In the genomic region with DNA sequence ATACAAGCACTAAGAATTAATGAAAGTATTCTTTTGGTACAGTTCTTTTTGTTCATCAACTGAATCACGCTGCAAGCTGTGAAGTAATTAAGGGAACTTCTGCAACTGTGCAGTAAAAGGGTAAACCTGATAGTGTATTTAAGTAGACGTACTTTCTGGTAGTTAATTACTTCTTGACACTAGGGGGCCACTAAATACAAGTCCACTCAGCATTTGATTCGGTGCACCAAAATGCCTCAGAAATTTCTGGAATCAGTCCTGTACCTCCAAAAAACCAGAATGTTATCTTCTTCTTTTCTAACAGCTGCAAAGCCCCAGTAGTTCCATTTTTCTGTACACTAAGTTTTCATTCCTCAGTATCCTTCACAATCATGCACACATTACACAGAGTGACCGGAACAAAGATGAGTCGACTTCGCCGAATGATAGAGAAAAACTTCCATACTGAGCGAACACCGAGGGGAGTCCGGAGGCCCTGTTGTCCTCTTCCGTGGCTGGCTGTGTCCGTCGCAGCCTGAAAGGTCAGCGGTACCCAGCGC, we compare ENCODE assay signal across 8 cellular contexts. TPM values are rescaled to one million over a fixed set of nuclear protein-coding genes. Genes with fewer than 3 reads are reported as not detected.
A peak's percentile ranks its signal among the peaks of the same experiment; 100 is the strongest.
DNase-seq lines count a peak whose midpoint lies in the region; ATAC-seq and TF ChIP-seq lines count a peak whose summit lies in the region.

No MANE protein-coding gene starts in this region.

- peak overlapping the region; percentile 89 for H3K18ac ChIP-seq in trophoblast cell (ENCODE audit: low read length)

- H3K27ac ChIP-seq in ACC112 (ENCODE audit: low read depth, low read length) (0 out of 2 replicates have a peak overlapping the region, but pooled peaks have one; percentile 8), trophoblast cell (ENCODE audit: low read depth, low read length) (peak overlapping the region; percentile 81)

- peak overlapping the region; percentile 68 for H4K91ac ChIP-seq in trophoblast cell (ENCODE audit: low read depth, low read length)

- H3K4me1 Mint-ChIP-seq in activated T-helper 1 cell treated with anti-CD3 and anti-CD28 coated beads, Interleukin-12 subunit alpha, Interleukin-12 subunit beta, Interleukin-2, Interleukin-4 antibody, amounts not matched to agents 30 ng/mL and 10 ng/mL and 1 ng/mL, durations not matched to agents 14 hours and 24 hours and 36 hours (ENCODE audit: low read depth): peaks cover 23% of the 10 kb centered on the region

- H4K8ac ChIP-seq in trophoblast cell (ENCODE audit: low read depth, low read length): peak overlapping the region; percentile 99

- peak overlapping the region; percentile 92 for H3K14ac ChIP-seq in trophoblast cell (ENCODE audit: low read length)

- peak overlapping the region; percentile 67 for H3K4me2 ChIP-seq in trophoblast cell (ENCODE audit: low read length)

- peaks cover 6% of the 10 kb centered on the region for H3K79me1 ChIP-seq in trophoblast cell (ENCODE audit: low read length)

- H3K4me3 ChIP-seq in ACC112 (ENCODE audit: low read depth, low read length) (peak overlapping the region; percentile 93), GM12865 (ENCODE audit: low read depth, low read length) (peak overlapping the region; percentile 94), trophoblast cell (ENCODE audit: low read depth, low read length) (peak overlapping the region; percentile 98)

- H3K9ac ChIP-seq in trophoblast cell (ENCODE audit: low read length): peak overlapping the region; percentile 76

- ATAC-seq in HG02759 (IDR thresholded peaks at IDR 0.05; ENCODE audit: unreplicated experiment): peak; percentile 33

- H2BK5ac ChIP-seq in trophoblast cell (ENCODE audit: low read depth, low read length, poor library complexity): peak overlapping the region; percentile 71

- H3K27ac Mint-ChIP-seq in activated T-helper 1 cell treated with anti-CD3 and anti-CD28 coated beads, Interleukin-12 subunit alpha, Interleukin-12 subunit beta, Interleukin-2, Interleukin-4 antibody, amounts not matched to agents 30 ng/mL and 10 ng/mL and 1 ng/mL, durations not matched to agents 14 hours and 24 hours and 36 hours: peak overlapping the region; percentile 98

- intact Hi-C loops in activated T-helper 1 cell treated with anti-CD3 and anti-CD28 coated beads, Interleukin-12 subunit alpha, Interleukin-12 subunit beta, Interleukin-2, Interleukin-4 antibody, amounts not matched to agents 30 ng/mL and 10 ng/mL and 1 ng/mL, durations not matched to agents 14 hours and 24 hours and 36 hours (cut with micrococcal nuclease): loop anchor here (1.0 to 10.0 kb wide), 10 partner anchors 81 to 1491 kb away; a partner anchor contains a TSS

- no peaks in the 10 kb centered on the region for H3K27me3 Mint-ChIP-seq in activated T-helper 1 cell treated with anti-CD3 and anti-CD28 coated beads, Interleukin-12 subunit alpha, Interleukin-12 subunit beta, Interleukin-2, Interleukin-4 antibody, amounts not matched to agents 30 ng/mL and 10 ng/mL and 1 ng/mL, durations not matched to agents 14 hours and 24 hours and 36 hours (ENCODE audit: insufficient read depth)

- H3K4ac ChIP-seq in trophoblast cell (ENCODE audit: low read depth, low read length): peak overlapping the region; percentile 55

- peak overlapping the region; percentile 77 for H2BK120ac ChIP-seq in trophoblast cell (ENCODE audit: insufficient read depth, low read length, poor library complexity)

- no peak for TF ChIP-seq CTCF in GM12865 (IDR thresholded peaks at IDR 0.05; ENCODE audit: insufficient read depth, low read depth, low read length, missing control alignments)

- DNase-seq in GM12865 (ENCODE audit: low read depth) (no peak), NCI-H2029 (lab: John Stamatoyannopoulos, UW) (peak; percentile 17), glomerular endothelial cell (ENCODE audit: extremely low read depth, low read depth, low spot score) (peak; percentile 37), trophoblast cell (peak in 1 of 2 donors; percentile 73)
- DNase-seq in activated T-helper 1 cell treated with anti-CD3 and anti-CD28 coated beads, Interleukin-12 subunit alpha, Interleukin-12 subunit beta, Interleukin-2, Interleukin-4 antibody, amounts not matched to agents 30 ng/mL and 10 ng/mL and 1 ng/mL, durations not matched to agents 14 hours and 24 hours and 36 hours (ENCODE audit: low spot score): peak; percentile 4
- DNase-seq in stimulated activated CD8-positive, alpha-beta memory T cell treated with anti-CD3 and anti-CD28 coated beads, Interleukin-4, amount 100 ng/mL, for 48 hours: no peak

- no peak overlapping the region for H2BK12ac ChIP-seq in trophoblast cell (ENCODE audit: low read length)

- no peak overlapping the region for H3K23ac ChIP-seq in trophoblast cell (ENCODE audit: low read length)

- H3K4me3 Mint-ChIP-seq in activated T-helper 1 cell treated with anti-CD3 and anti-CD28 coated beads, Interleukin-12 subunit alpha, Interleukin-12 subunit beta, Interleukin-2, Interleukin-4 antibody, amounts not matched to agents 30 ng/mL and 10 ng/mL and 1 ng/mL, durations not matched to agents 14 hours and 24 hours and 36 hours: peak overlapping the region; percentile 98

- no CpG with 5 or more reads among the region's 15 CpGs for WGBS in trophoblast cell (ENCODE audit: extremely low coverage, insufficient coverage, insufficient read length)

- H3K79me2 ChIP-seq in ACC112 (ENCODE audit: control insufficient read depth, insufficient read depth, low read length, unreplicated experiment) (peaks cover 48% of the 10 kb centered on the region), trophoblast cell (ENCODE audit: control insufficient read depth, insufficient read depth, low read length, poor library complexity) (peaks cover 12% of the 10 kb centered on the region)

- H2AK5ac ChIP-seq in trophoblast cell (ENCODE audit: low read length): no peak overlapping the region

- H3K27me3 ChIP-seq in ACC112 (ENCODE audit: insufficient read depth, low read length) (no peaks in the 10 kb centered on the region), trophoblast cell (ENCODE audit: insufficient read depth, low read length) (no peaks in the 10 kb centered on the region)

- H2AFZ ChIP-seq in ACC112 (ENCODE audit: low read length, unreplicated experiment) (peak overlapping the region; percentile 91), trophoblast cell (ENCODE audit: insufficient read depth, low read length, poor library complexity) (peak overlapping the region; percentile 98)

- H3K36me3 Mint-ChIP-seq in activated T-helper 1 cell treated with anti-CD3 and anti-CD28 coated beads, Interleukin-12 subunit alpha, Interleukin-12 subunit beta, Interleukin-2, Interleukin-4 antibody, amounts not matched to agents 30 ng/mL and 10 ng/mL and 1 ng/mL, durations not matched to agents 14 hours and 24 hours and 36 hours (ENCODE audit: low read depth): peaks cover 27% of the 10 kb centered on the region

- H3K4me1 ChIP-seq in ACC112 (ENCODE audit: control insufficient read depth, insufficient read depth, low read length, unreplicated experiment) (peaks cover 47% of the 10 kb centered on the region), trophoblast cell (ENCODE audit: control insufficient read depth in 1 of 2, insufficient read depth in 2 of 2, low read length in 2 of 2) (peaks cover 5 to 8% of the 10 kb centered on the region in 2 experiments)

- H4K12ac ChIP-seq in trophoblast cell (ENCODE audit: low read depth, low read length): peak overlapping the region; percentile 98

- no peaks in the 10 kb centered on the region for H3K9me3 ChIP-seq in trophoblast cell (ENCODE audit: insufficient read depth, low read depth, low read length)

- H3K9me3 Mint-ChIP-seq in activated T-helper 1 cell treated with anti-CD3 and anti-CD28 coated beads, Interleukin-12 subunit alpha, Interleukin-12 subunit beta, Interleukin-2, Interleukin-4 antibody, amounts not matched to agents 30 ng/mL and 10 ng/mL and 1 ng/mL, durations not matched to agents 14 hours and 24 hours and 36 hours: no peaks in the 10 kb centered on the region

- H3K36me3 ChIP-seq in ACC112 (ENCODE audit: insufficient read depth, low read length) (no peaks in the 10 kb centered on the region; the same call in 1 of the 2 replicates), trophoblast cell (ENCODE audit: control insufficient read depth in 1 of 2, insufficient read depth in 2 of 2, low read length in 2 of 2) (peaks cover 4 to 9% of the 10 kb centered on the region in 2 experiments)

RNA-seq across cellular contexts. Expression of a gene that starts 0.5 kb away (rescaled TPM):
- 32.4 and 35.5 TPM in 2 replicates for total RNA-seq in activated T-helper 1 cell treated with anti-CD3 and anti-CD28 coated beads, Interleukin-12 subunit alpha, Interleukin-12 subunit beta, Interleukin-2, Interleukin-4 antibody, amounts not matched to agents 30 ng/mL and 10 ng/mL and 1 ng/mL, durations not matched to agents 14 hours and 24 hours and 36 hours
- 26.1 and 28.6 TPM in 2 replicates for total RNA-seq in glomerular endothelial cell
- polyA plus RNA-seq in trophoblast cell (2013): 16.2 TPM in 2 replicates

RNA-seq across cellular contexts. Expression of a gene that starts 0.6 kb away (rescaled TPM):
- 89.0 and 94.9 TPM in 2 replicates for total RNA-seq in activated T-helper 1 cell treated with anti-CD3 and anti-CD28 coated beads, Interleukin-12 subunit alpha, Interleukin-12 subunit beta, Interleukin-2, Interleukin-4 antibody, amounts not matched to agents 30 ng/mL and 10 ng/mL and 1 ng/mL, durations not matched to agents 14 hours and 24 hours and 36 hours
- 57.9 and 127 TPM in 2 replicates for total RNA-seq in glomerular endothelial cell
- 74.3 and 78.4 TPM in 2 replicates for polyA plus RNA-seq in trophoblast cell (2013)

Comparison
In these comparisons a context has a peak if more than half of its experiments do, and no peak if none do; other contexts are left out.
1. DNase-seq: peak in NCI-H2029 (single experiment), activated T-helper 1 cell treated with anti-CD3 and anti-CD28 coated beads, Interleukin-12 subunit alpha, Interleukin-12 subunit beta, Interleukin-2, Interleukin-4 antibody, amounts not matched to agents 30 ng/mL and 10 ng/mL and 1 ng/mL, durations not matched to agents 14 hours and 24 hours and 36 hours (single experiment) and glomerular endothelial cell (single experiment); none in GM12865 (single experiment) and stimulated activated CD8-positive, alpha-beta memory T cell treated with anti-CD3 and anti-CD28 coated beads, Interleukin-4, amount 100 ng/mL, for 48 hours (single experiment).
2. Peak in every context shown above with its lines, with median percentiles within 50 percentile points of each other: H3K4me3 ChIP-seq.